15 cellular contexts compared by ENCODE assay signal in the genomic region with DNA sequence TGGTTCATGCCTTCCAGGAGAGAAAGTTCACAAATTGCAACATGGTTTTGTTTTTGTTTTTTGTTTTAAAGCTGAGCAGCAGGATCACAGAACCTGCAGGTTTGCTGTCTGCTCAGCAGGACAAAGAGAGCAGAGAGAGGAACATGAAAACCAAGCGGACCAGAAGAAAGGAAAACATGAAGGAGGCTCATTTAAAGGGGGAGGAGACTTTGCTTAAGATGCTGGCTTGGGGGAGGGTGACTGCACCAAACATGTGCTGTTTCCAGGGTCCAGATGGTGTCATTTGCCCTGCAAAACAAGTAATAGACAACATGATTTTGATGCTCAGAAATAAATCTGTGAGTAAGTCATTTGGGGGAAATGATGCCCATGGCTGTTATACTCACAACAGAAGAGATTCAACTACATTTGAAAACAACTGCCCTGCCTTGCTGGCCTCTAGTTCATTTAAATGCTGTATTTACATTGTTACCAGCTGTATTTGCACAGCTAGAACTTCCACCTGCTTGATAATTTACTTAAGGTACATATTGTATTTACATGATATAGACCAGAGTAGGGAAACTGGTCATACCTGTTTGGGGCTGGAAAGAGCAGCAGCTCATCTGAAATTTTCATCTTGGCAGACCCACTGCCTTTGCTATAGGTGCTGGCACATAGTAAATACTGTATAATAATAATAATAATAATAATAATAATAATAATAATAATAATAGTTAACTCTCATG. TPM values are rescaled to one million over a fixed set of nuclear protein-coding genes. Genes with fewer than 3 reads are reported as not detected.
DNase-seq lines count a peak whose midpoint lies in the region; ATAC-seq and TF ChIP-seq lines count a peak whose summit lies in the region.
"Had no signal": no experiment of that assay in that cellular context is flagged by ENCODE, and none has a peak within 500 bp of the region (broad histone marks: within the 10 kb centered on the region; RNA-seq: fewer than 3 reads in every experiment).

No MANE protein-coding gene starts in this region.

- H3K27ac Mint-ChIP-seq in activated CD8-positive, alpha-beta memory T cell treated with anti-CD3 and anti-CD28 coated beads, Interleukin-2, amount 10 ng/mL, durations not matched to agents 7 days and 5 days, result no peak overlapping the region

- H3K36me3 Mint-ChIP-seq in activated CD8-positive, alpha-beta memory T cell treated with anti-CD3 and anti-CD28 coated beads, Interleukin-2, amount 10 ng/mL, durations not matched to agents 7 days and 5 days, result no peaks in the 10 kb centered on the region

- no peaks in the 10 kb centered on the region for H3K27me3 Mint-ChIP-seq in activated CD8-positive, alpha-beta memory T cell treated with anti-CD3 and anti-CD28 coated beads, Interleukin-2, amount 10 ng/mL, durations not matched to agents 7 days and 5 days

- no peaks in the 10 kb centered on the region for H3K4me1 Mint-ChIP-seq in activated CD8-positive, alpha-beta memory T cell treated with anti-CD3 and anti-CD28 coated beads, Interleukin-2, amount 10 ng/mL, durations not matched to agents 7 days and 5 days

- ATAC-seq in HG03095 (IDR thresholded peaks at IDR 0.05; ENCODE audit: unreplicated experiment) (no peak), HG03280 (IDR thresholded peaks at IDR 0.05; ENCODE audit: unreplicated experiment) (no peak)
- ATAC-seq in activated CD8-positive, alpha-beta memory T cell treated with anti-CD3 and anti-CD28 coated beads, Interleukin-2, amount 10 ng/mL, durations not matched to agents 7 days and 5 days, result no peak
- ATAC-seq: gastroesophageal sphincter, Panc1 had no signal

- DNase-seq in NCI-H1105 (lab: John Stamatoyannopoulos, UW) (peak; percentile 94), NCI-H510A treated with DMSO at 0.1 percent for 48 hours (lab: John Stamatoyannopoulos, UW) (peak; percentile 99), epithelial cell of esophagus (ENCODE audit: low read depth) (peak; percentile 66)
- no peak for DNase-seq in central memory CD4-positive, alpha-beta T cell
- no peak for DNase-seq in activated CD8-positive, alpha-beta memory T cell treated with anti-CD3 and anti-CD28 coated beads, Interleukin-2, amount 10 ng/mL, durations not matched to agents 7 days and 5 days
- DNase-seq: activated CD4-positive, alpha-beta T cell treated with anti-CD3 and anti-CD28 coated beads for 1 hour; GDM1; IMR-90; mesenchymal stem cell; upper lobe of left lung had no signal

- H3K4me3 Mint-ChIP-seq in activated CD8-positive, alpha-beta memory T cell treated with anti-CD3 and anti-CD28 coated beads, Interleukin-2, amount 10 ng/mL, durations not matched to agents 7 days and 5 days, result no peak overlapping the region

- TF ChIP-seq CTCF in 22Rv1 (IDR thresholded peaks at IDR 0.05) (no peak), epithelial cell of esophagus (IDR thresholded peaks at IDR 0.05; ENCODE audit: insufficient read depth, low read depth, low read length, missing control alignments) (no peak)

- CTCF ChIA-PET in activated CD8-positive, alpha-beta memory T cell treated with anti-CD3 and anti-CD28 coated beads, Interleukin-2, amount 10 ng/mL, durations not matched to agents 7 days and 5 days (lab: Charles Lee), result no interaction called here

- H3K9me3 Mint-ChIP-seq in activated CD8-positive, alpha-beta memory T cell treated with anti-CD3 and anti-CD28 coated beads, Interleukin-2, amount 10 ng/mL, durations not matched to agents 7 days and 5 days (ENCODE audit: low read depth), result no peaks in the 10 kb centered on the region

- H3K27ac ChIP-seq in 22Rv1, result peak overlapping the region; percentile 90
- H3K27ac ChIP-seq: gastroesophageal sphincter, upper lobe of left lung had no signal

- H3K4me3 ChIP-seq in epithelial cell of esophagus (ENCODE audit: low read length), result no peak overlapping the region
- H3K4me3 ChIP-seq: gastroesophageal sphincter, upper lobe of left lung had no signal

RNA-seq across cellular contexts. Expression of gene CHD6, which starts 32.2 kb away (rescaled TPM):
- 10 to 100 TPM; 32.2 to 33.5 TPM for total RNA-seq in activated CD8-positive, alpha-beta memory T cell treated with anti-CD3 and anti-CD28 coated beads, Interleukin-2, amount 10 ng/mL, durations not matched to agents 7 days and 5 days

Comparison
In these comparisons a context has a peak if more than half of its experiments do, and no peak if none do; other contexts are left out.
1. DNase-seq: peak in NCI-H1105 (single experiment), NCI-H510A treated with DMSO at 0.1 percent for 48 hours (single experiment) and epithelial cell of esophagus (single experiment); none in central memory CD4-positive, alpha-beta T cell (single experiment) and activated CD8-positive, alpha-beta memory T cell treated with anti-CD3 and anti-CD28 coated beads, Interleukin-2, amount 10 ng/mL, durations not matched to agents 7 days and 5 days (single experiment).